ENCODE assay signal across 18 cellular contexts in genomic region chr10:92244796-92245195, GRCh38. TPM values are rescaled to one million over a fixed set of nuclear protein-coding genes. Genes with fewer than 3 reads are reported as not detected.
DNase-seq lines count a peak whose midpoint lies in the region; ATAC-seq and TF ChIP-seq lines count a peak whose summit lies in the region.
"Had no signal": no experiment of that assay in that cellular context is flagged by ENCODE, and none has a peak within 500 bp of the region (broad histone marks: within the 10 kb centered on the region; RNA-seq: fewer than 3 reads in every experiment).

No MANE protein-coding gene starts in this region.

- peaks cover 30% of the 10 kb centered on the region for H3K4me1 Mint-ChIP-seq in stimulated activated effector memory CD8-positive, alpha-beta T cell treated with anti-CD3 and anti-CD28 coated beads, Interleukin-12 subunit alpha, Interleukin-12 subunit beta, amount 100 ng/mL, for 72 hours

- no peak overlapping the region for H3K4me3 ChIP-seq in vagina
- H3K4me3 ChIP-seq in MG63 = no peak overlapping the region
- H3K4me3 ChIP-seq in uterus = no peak overlapping the region
- H3K4me3 ChIP-seq: pancreas, thoracic aorta had no signal

- no peak overlapping the region for H3K27ac Mint-ChIP-seq in stimulated activated effector memory CD8-positive, alpha-beta T cell treated with anti-CD3 and anti-CD28 coated beads, Interleukin-12 subunit alpha, Interleukin-12 subunit beta, amount 100 ng/mL, for 72 hours
- H3K27ac Mint-ChIP-seq: effector memory CD8-positive, alpha-beta T cell had no signal

- TF ChIP-seq POLR2A in vagina (IDR thresholded peaks at IDR 0.05) (no peak), uterus (IDR thresholded peaks at IDR 0.05) (no peak)

- no peak overlapping the region for H3K4me3 Mint-ChIP-seq in stimulated activated effector memory CD8-positive, alpha-beta T cell treated with anti-CD3 and anti-CD28 coated beads, Interleukin-12 subunit alpha, Interleukin-12 subunit beta, amount 100 ng/mL, for 72 hours
- H3K4me3 Mint-ChIP-seq: effector memory CD8-positive, alpha-beta T cell had no signal

- ATAC-seq in GM18508 (IDR thresholded peaks at IDR 0.05; ENCODE audit: insufficient read depth, unreplicated experiment) (peak; percentile 43), GM21529 (IDR thresholded peaks at IDR 0.05; ENCODE audit: unreplicated experiment) (peak; percentile 39), HG03066 (IDR thresholded peaks at IDR 0.05; ENCODE audit: low read depth, unreplicated experiment) (peak; percentile 40)
- peak; percentile 58 for ATAC-seq in stimulated activated effector memory CD8-positive, alpha-beta T cell treated with anti-CD3 and anti-CD28 coated beads, Interleukin-12 subunit alpha, Interleukin-12 subunit beta, amount 100 ng/mL, for 72 hours
- ATAC-seq: effector memory CD8-positive, alpha-beta T cell; pancreas had no signal

- no peaks in the 10 kb centered on the region for H3K9me3 Mint-ChIP-seq in stimulated activated effector memory CD8-positive, alpha-beta T cell treated with anti-CD3 and anti-CD28 coated beads, Interleukin-12 subunit alpha, Interleukin-12 subunit beta, amount 100 ng/mL, for 72 hours
- H3K9me3 Mint-ChIP-seq: effector memory CD8-positive, alpha-beta T cell; naive B cell had no signal

- H3K27ac ChIP-seq in vagina = no peak overlapping the region
- no peak overlapping the region for H3K27ac ChIP-seq in uterus
- H3K27ac ChIP-seq: pancreas, thoracic aorta had no signal

- H3K36me3 Mint-ChIP-seq in stimulated activated effector memory CD8-positive, alpha-beta T cell treated with anti-CD3 and anti-CD28 coated beads, Interleukin-12 subunit alpha, Interleukin-12 subunit beta, amount 100 ng/mL, for 72 hours = no peaks in the 10 kb centered on the region
- H3K36me3 Mint-ChIP-seq: naive B cell had no signal

- H3K4me1 ChIP-seq in vagina (peaks cover 13% of the 10 kb centered on the region), uterus (peaks cover 0 to 4% of the 10 kb centered on the region in 2 donors)

- no peak for TF ChIP-seq CTCF in vagina (IDR thresholded peaks at IDR 0.05)
- no peak for TF ChIP-seq CTCF in uterus (IDR thresholded peaks at IDR 0.05)

- no peak for DNase-seq in stimulated activated effector memory CD8-positive, alpha-beta T cell treated with anti-CD3 and anti-CD28 coated beads, Interleukin-12 subunit alpha, Interleukin-12 subunit beta, amount 100 ng/mL, for 72 hours (ENCODE audit: low spot score in 2 of 2)
- DNase-seq in vagina (ENCODE audit: extremely low spot score in 2 of 2) (no peak), NCI-H774 (lab: John Stamatoyannopoulos, UW) (no peak), MG63 (no peak), uterus (no peak)
- DNase-seq: activated gamma-delta T cell; anterior cingulate cortex; COR-L47; effector memory CD8-positive, alpha-beta T cell; mammary epithelial cell; naive B cell; NCI-H2081 treated with DMSO at 0.1 percent for 48 hours; pancreas; stimulated activated CD4-positive, alpha-beta T cell treated with anti-CD3 and anti-CD28 coated beads, Interleukin-4, amount 100 ng/mL, for 4 hours had no signal

- H3K27me3 ChIP-seq in vagina = no peaks in the 10 kb centered on the region
- no peaks in the 10 kb centered on the region for H3K27me3 ChIP-seq in MG63
- no peaks in the 10 kb centered on the region for H3K27me3 ChIP-seq in uterus
- H3K27me3 ChIP-seq: pancreas had no signal

- no peaks in the 10 kb centered on the region for H3K9me3 ChIP-seq in vagina
- H3K9me3 ChIP-seq in MG63 = no peaks in the 10 kb centered on the region
- no peaks in the 10 kb centered on the region for H3K9me3 ChIP-seq in uterus
- H3K9me3 ChIP-seq: pancreas, thoracic aorta had no signal

- intact Hi-C loops in vagina (cut with DNase I) (no loop called here), uterus (cut with DNase I; ENCODE audit: low total_unique reads) (no loop called here)

- no peaks in the 10 kb centered on the region for H3K36me3 ChIP-seq in vagina
- no peaks in the 10 kb centered on the region for H3K36me3 ChIP-seq in MG63
- no peaks in the 10 kb centered on the region for H3K36me3 ChIP-seq in uterus
- H3K36me3 ChIP-seq: pancreas had no signal

RNA-seq across cellular contexts. Expression of gene CPEB3, which starts 46.1 kb away (rescaled TPM):
- total RNA-seq in vagina (8.8 TPM), uterus (1 to 10 TPM; 2.6 to 5.4 (median 3.7) TPM)
- total RNA-seq in MG63 (2014; rRNA removed; shearing (Covaris generic); ENCODE audit: low replicate concordance) = 0.53 and 0.84 TPM in 2 replicates

RNA-seq across cellular contexts. Expression of gene MARCHF5, which starts 46.2 kb away (rescaled TPM):
- total RNA-seq in vagina = 18.9 TPM
- total RNA-seq in MG63 (2014; rRNA removed; shearing (Covaris generic); ENCODE audit: low replicate concordance) = 20.1 and 44.0 TPM in 2 replicates
- total RNA-seq in uterus = 10 to 100 TPM in 3 of 4 donors, 1 to 10 TPM in 1; 2.8 to 43.7 (median 22.9) TPM
